In the genomic region with DNA sequence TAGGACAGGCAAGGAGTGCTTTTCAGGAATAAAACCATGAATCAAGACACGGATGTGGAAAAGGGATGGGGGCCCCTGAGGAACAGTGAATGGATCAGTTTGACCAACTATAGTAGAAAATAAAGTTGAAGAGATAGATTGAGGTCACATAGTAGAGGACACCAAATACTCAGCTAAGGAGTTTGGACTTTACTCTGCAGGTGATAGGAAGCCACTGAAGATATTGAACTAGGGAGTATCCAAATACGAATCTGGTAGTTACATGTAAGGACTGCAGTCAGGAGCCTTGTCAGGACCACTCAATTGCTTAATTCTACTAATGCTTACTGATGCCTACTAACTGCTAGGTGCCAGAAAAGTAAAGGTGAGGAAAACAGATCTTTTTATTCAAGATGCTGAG, we compare ENCODE assay signal across 14 cellular contexts.
"Had no signal": no experiment of that assay in that cellular context is flagged by ENCODE, and none has a peak within 500 bp of the region (broad histone marks: within the 10 kb centered on the region; RNA-seq: fewer than 3 reads in every experiment).

No MANE protein-coding gene starts in this region.

- H3K27me3 ChIP-seq: gastroesophageal sphincter, heart left ventricle, left lung had no signal

- DNase-seq: activated CD4-positive, alpha-beta T cell treated with anti-CD3 and anti-CD28 coated beads, Interleukin-2, amount 10 ng/mL, durations not matched to agents 7 days and 5 days; activated CD8-positive, alpha-beta T cell treated with anti-CD3 and anti-CD28 coated beads for 36 hours; aorta; effector memory CD8-positive, alpha-beta T cell; heart left ventricle; kidney; left lung; stimulated activated CD4-positive, alpha-beta T cell treated with anti-CD3 and anti-CD28 coated beads, Interleukin-4, amount 100 ng/mL, for 24 hours; stimulated activated naive CD4-positive, alpha-beta T cell treated with Interleukin-2 at 50 U/mL for 16 hours had no signal

- ATAC-seq: activated CD4-positive, CD25-positive, alpha-beta regulatory T cell treated with anti-CD3 and anti-CD28 coated beads, Interleukin-2, amount 50 U/mL, for 24 hours; activated CD8-positive, alpha-beta T cell treated with anti-CD3 and anti-CD28 coated beads for 36 hours; activated naive CD4-positive, alpha-beta T cell treated with anti-CD3 and anti-CD28 coated beads, Interleukin-2, amount 50 U/mL, for 72 hours; activated T-helper 17 cell treated with anti-CD3 and anti-CD28 coated beads, Interleukin-2, amount 50 U/mL, for 72 hours; effector memory CD8-positive, alpha-beta T cell; gastroesophageal sphincter; heart left ventricle; left lung; SK-N-SH treated with all-trans-retinoic acid at 6 μM for 48 hours had no signal

- FAIRE-seq: kidney had no signal

- H3K4me1 ChIP-seq: gastroesophageal sphincter, heart left ventricle, left lung had no signal

- H3K4me3 ChIP-seq: gastroesophageal sphincter, heart left ventricle, left lung had no signal

- H3K9me3 ChIP-seq: gastroesophageal sphincter, heart left ventricle, left lung had no signal

- H3K27ac ChIP-seq: gastroesophageal sphincter, heart left ventricle, left lung had no signal
